ENCODE assay signal across 21 cellular contexts in the genomic region with DNA sequence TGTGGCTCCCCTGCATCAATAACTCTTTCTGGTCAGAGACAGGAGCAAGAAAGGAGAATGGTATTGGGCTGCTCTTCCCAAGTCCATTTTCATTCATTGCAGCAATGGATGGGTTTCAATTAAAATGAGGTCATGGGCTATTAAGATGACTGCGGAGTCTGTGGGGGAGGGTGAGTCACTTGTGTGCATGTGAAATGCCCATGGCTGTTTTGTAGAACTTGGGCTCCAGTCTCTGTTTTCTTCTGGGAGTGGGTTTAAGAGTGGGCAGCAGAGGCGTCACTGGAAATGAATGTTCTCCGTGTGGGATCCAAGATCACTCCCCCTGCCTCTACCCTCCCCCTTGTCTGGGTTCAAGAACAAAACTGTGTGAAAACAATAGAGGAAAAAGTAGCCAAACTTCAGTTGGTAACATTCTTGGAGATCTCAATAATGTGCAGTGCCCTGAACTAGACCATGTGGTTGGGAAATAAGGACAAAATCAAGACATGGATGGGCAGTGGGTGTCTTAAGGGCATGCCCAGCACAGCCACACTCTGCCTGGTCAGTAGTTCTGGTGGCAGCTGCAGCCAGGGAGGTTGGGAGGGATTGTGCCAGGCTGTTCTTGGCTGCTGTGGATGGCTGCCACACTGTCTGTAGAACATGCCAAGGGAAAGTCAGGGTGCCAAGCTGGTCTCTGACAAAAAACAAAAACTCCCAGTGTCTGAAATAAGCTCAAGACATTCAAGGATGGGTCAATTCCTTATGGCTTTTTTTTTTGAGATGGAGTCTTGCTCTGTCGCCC.
DNase-seq lines count a peak whose midpoint lies in the region; ATAC-seq lines count a peak whose summit lies in the region.
"Had no signal": no experiment of that assay in that cellular context is flagged by ENCODE, and none has a peak within 500 bp of the region (broad histone marks: within the 10 kb centered on the region; RNA-seq: fewer than 3 reads in every experiment).

No MANE protein-coding gene starts in this region.

- peaks cover 26% of the 10 kb centered on the region for H3K4me1 Mint-ChIP-seq in stimulated activated memory B cell treated with anti-CD40 and anti-IgM and Interleukin-4, amounts not matched to agents 10 μg/mL and 1 μg/mL and 100 μg/mL, for 72 hours
- H3K4me1 Mint-ChIP-seq: mesothelial cell of epicardium had no signal

- peak; percentile 22 for DNase-seq in activated CD4-positive, alpha-beta T cell treated with anti-CD3 and anti-CD28 coated beads for 48 hours
- no peak for DNase-seq in activated CD4-positive, alpha-beta T cell treated with anti-CD3 and anti-CD28 coated beads for 1 hour
- DNase-seq in RPMI7951 (ENCODE audit: low read depth) (peak; percentile 2), globus pallidus (ENCODE audit: low spot score) (peak; percentile 70), DMS153 (lab: John Stamatoyannopoulos, UW) (no peak)
- DNase-seq: activated CD8-positive, alpha-beta memory T cell treated with anti-CD3 and anti-CD28 coated beads for 24 hours; KBM-7; NCI-H1105 treated with DMSO at 0.1 percent for 48 hours; NCI-H2107; NCI-H526; nephron progenitor cell; SIG-M5; stimulated activated CD4-positive, alpha-beta T cell treated with anti-CD3 and anti-CD28 coated beads, Interleukin-4, amount 100 ng/mL, for 24 hours; uterus had no signal

- peak overlapping the region; percentile 59 for H3K27ac Mint-ChIP-seq in stimulated activated memory B cell treated with anti-CD40 and anti-IgM and Interleukin-4, amounts not matched to agents 10 μg/mL and 1 μg/mL and 100 μg/mL, for 72 hours
- H3K27ac Mint-ChIP-seq: activated naive CD8-positive, alpha-beta T cell; mesothelial cell of epicardium; nephron progenitor cell; T-helper 1 cell treated with Interleukin-12 subunit alpha and Interleukin-12 subunit beta and Interleukin-4 antibody, amounts not matched to agents 30 μg/mL and 1 μg/mL, for 36 hours had no signal

- peaks cover 2% of the 10 kb centered on the region for H3K9me3 Mint-ChIP-seq in stimulated activated memory B cell treated with anti-CD40 and anti-IgM and Interleukin-4, amounts not matched to agents 10 μg/mL and 1 μg/mL and 100 μg/mL, for 72 hours

- no peaks in the 10 kb centered on the region for H3K36me3 Mint-ChIP-seq in stimulated activated memory B cell treated with anti-CD40 and anti-IgM and Interleukin-4, amounts not matched to agents 10 μg/mL and 1 μg/mL and 100 μg/mL, for 72 hours
- H3K36me3 Mint-ChIP-seq: activated naive CD8-positive, alpha-beta T cell; mesothelial cell of epicardium had no signal

- no peaks in the 10 kb centered on the region for H3K27me3 Mint-ChIP-seq in stimulated activated memory B cell treated with anti-CD40 and anti-IgM and Interleukin-4, amounts not matched to agents 10 μg/mL and 1 μg/mL and 100 μg/mL, for 72 hours
- H3K27me3 Mint-ChIP-seq: activated naive CD8-positive, alpha-beta T cell had no signal

- ATAC-seq in stimulated activated memory B cell treated with anti-CD40 and anti-IgM and Interleukin-4, amounts not matched to agents 10 μg/mL and 1 μg/mL and 100 μg/mL, for 72 hours, result no peak
- ATAC-seq in HG03045 (IDR thresholded peaks at IDR 0.05; ENCODE audit: unreplicated experiment) (no peak), GM21367 (IDR thresholded peaks at IDR 0.05; ENCODE audit: unreplicated experiment) (no peak)
- ATAC-seq: A549 had no signal

- no peak overlapping the region for H3K4me3 Mint-ChIP-seq in stimulated activated memory B cell treated with anti-CD40 and anti-IgM and Interleukin-4, amounts not matched to agents 10 μg/mL and 1 μg/mL and 100 μg/mL, for 72 hours
- H3K4me3 Mint-ChIP-seq: activated naive CD8-positive, alpha-beta T cell; mesothelial cell of epicardium; nephron progenitor cell; T-helper 1 cell treated with Interleukin-12 subunit alpha and Interleukin-12 subunit beta and Interleukin-4 antibody, amounts not matched to agents 30 μg/mL and 1 μg/mL, for 36 hours had no signal

Comparison
In these comparisons a context has a peak if more than half of its experiments do, and no peak if none do; other contexts are left out.
1. DNase-seq: peak in activated CD4-positive, alpha-beta T cell treated with anti-CD3 and anti-CD28 coated beads for 48 hours (single experiment), RPMI7951 (single experiment) and globus pallidus (single experiment); none in activated CD4-positive, alpha-beta T cell treated with anti-CD3 and anti-CD28 coated beads for 1 hour (single experiment) and DMS153 (single experiment).